In genomic region chrX:71068052-71068918, GRCh38 we compare ENCODE assay signal across 8 cellular contexts. TPM values are rescaled to one million over a fixed set of nuclear protein-coding genes. Genes with fewer than 3 reads are reported as not detected.
DNase-seq lines count a peak whose midpoint lies in the region; ATAC-seq and TF ChIP-seq lines count a peak whose summit lies in the region.

Gene SNX12 (minus strand): TSS chrX:71068334. CDS start chrX:71068306, 28 bp downstream.

- peak; percentile 96 for ATAC-seq in GM21528 (IDR thresholded peaks at IDR 0.05; ENCODE audit: low FRiP score, unreplicated experiment)

- H3K36me3 ChIP-seq in OCI-LY3 (replicated peaks; ENCODE audit: low read depth, low read length) = no peaks in the 10 kb centered on the region

- no peaks in the 10 kb centered on the region for H3K36me3 Mint-ChIP-seq in endothelial cell (ENCODE audit: low read depth, unreplicated experiment)

- H3K9ac ChIP-seq in OCI-LY3 (ENCODE audit: low read length) = peak within 1 kb of the TSS; percentile 92

- peaks cover 10% of the 10 kb centered on the region for H3K4me1 Mint-ChIP-seq in endothelial cell (ENCODE audit: unreplicated experiment)

- peak within 1 kb of the TSS; percentile 97 for H2AFZ ChIP-seq in OCI-LY3 (ENCODE audit: low read depth, low read length)

- peak within 1 kb of the TSS; percentile 99 for H3K4me3 ChIP-seq in OCI-LY3 (ENCODE audit: low read length)

- H3K4me3 Mint-ChIP-seq in endothelial cell (ENCODE audit: unreplicated experiment) = peak within 1 kb of the TSS; percentile 98

- H3K9me3 ChIP-seq in OCI-LY3 (ENCODE audit: insufficient read depth, low read length) = no peaks in the 10 kb centered on the region

- no peaks in the 10 kb centered on the region for H3K27me3 ChIP-seq in OCI-LY3 (ENCODE audit: low read depth, low read length)

- H3K79me2 ChIP-seq in OCI-LY3 (ENCODE audit: low read length) = peaks cover 27% of the 10 kb centered on the region

- H3K27ac ChIP-seq in OCI-LY3 (ENCODE audit: low read length) = peak within 1 kb of the TSS; percentile 61

- H4K20me1 ChIP-seq in OCI-LY3 (ENCODE audit: insufficient read depth, low read length) = no peaks in the 10 kb centered on the region

- H3K27ac Mint-ChIP-seq in endothelial cell (ENCODE audit: unreplicated experiment) = peak within 1 kb of the TSS; percentile 81

- peaks cover 11% of the 10 kb centered on the region for H3K4me1 ChIP-seq in OCI-LY3 (ENCODE audit: low read length)

- peak within 1 kb of the TSS; percentile 91 for H3K4me2 ChIP-seq in OCI-LY3 (ENCODE audit: low read length)

- no peaks in the 10 kb centered on the region for H3K27me3 Mint-ChIP-seq in endothelial cell (ENCODE audit: unreplicated experiment)

- DNase-seq in DMS 273 treated with DMSO at 0.1 percent for 48 hours (lab: John Stamatoyannopoulos, UW) (peak; percentile 89), HuH-7.5 (ENCODE audit: low spot score) (peak; percentile 89), endothelial cell (ENCODE audit: low spot score) (peak; percentile 77), midbrain (lab: John Stamatoyannopoulos, UW) (peak; percentile 90)
- DNase-seq in activated CD8-positive, alpha-beta memory T cell treated with anti-CD3 and anti-CD28 coated beads, Interleukin-2, amount 50 U/mL, for 48 hours = peak; percentile 88
- peak; percentile 82 for DNase-seq in stimulated activated CD8-positive, alpha-beta memory T cell treated with anti-CD3 and anti-CD28 coated beads, Interleukin-15, amount 100 ng/mL, for 48 hours (ENCODE audit: low read depth in 2 of 2)

- TF ChIP-seq CTCF in OCI-LY3 (IDR thresholded peaks at IDR 0.05; ENCODE audit: low read depth, low read length) (no peak), endothelial cell (IDR thresholded peaks at IDR 0.05; ENCODE audit: unreplicated experiment) (no peak)

- H3K9me3 Mint-ChIP-seq in endothelial cell (ENCODE audit: unreplicated experiment) = no peaks in the 10 kb centered on the region

RNA-seq across cellular contexts. Expression of gene SNX12, which starts in this region (rescaled TPM):
- 95.0 TPM for total RNA-seq in endothelial cell (ENCODE audit: unreplicated experiment)

Comparison
In these comparisons a context has a peak if more than half of its experiments do, and no peak if none do; other contexts are left out.
1. Peak in every context shown above with its lines: DNase-seq, ATAC-seq, H3K4me3 ChIP-seq and H3K27ac ChIP-seq.